Comparison of ENCODE assay signal across 23 cellular contexts in genomic region chr17:68382582-68383085, GRCh38.
DNase-seq lines count a peak whose midpoint lies in the region; ATAC-seq and TF ChIP-seq lines count a peak whose summit lies in the region.
"Had no signal": no experiment of that assay in that cellular context is flagged by ENCODE, and none has a peak within 500 bp of the region (broad histone marks: within the 10 kb centered on the region; RNA-seq: fewer than 3 reads in every experiment).

No MANE protein-coding gene starts in this region.

- no peak for ATAC-seq in psoas muscle
- ATAC-seq: naive thymus-derived CD8-positive, alpha-beta T cell; T-cell had no signal

- peaks cover 81% of the 10 kb centered on the region for H3K4me1 Mint-ChIP-seq in HFFc6 (ENCODE audit: low read depth)

- intact Hi-C loops in dorsolateral prefrontal cortex (cut with DNase I) (no loop called here), ovary (cut with DNase I) (no loop called here), psoas muscle (cut with DNase I) (no loop called here)

- H3K4me3 ChIP-seq in ACC112 (ENCODE audit: low read depth, low read length) (no peak overlapping the region), dorsolateral prefrontal cortex (no peak overlapping the region), neutrophil (ENCODE audit: low read depth in 1 of 2, low read length in 1 of 2) (no peak overlapping the region), BE2C (ENCODE audit: low read depth, low read length) (no peak overlapping the region), ovary (no peak overlapping the region), psoas muscle (no peak overlapping the region)
- H3K4me3 ChIP-seq: esophagus muscularis mucosa, stomach had no signal

- no peaks in the 10 kb centered on the region for H3K9me3 ChIP-seq in neutrophil
- H3K9me3 ChIP-seq in BE2C = no peaks in the 10 kb centered on the region; the same call in 1 of the 2 replicates
- no peaks in the 10 kb centered on the region for H3K9me3 ChIP-seq in ovary
- H3K9me3 ChIP-seq in psoas muscle = no peaks in the 10 kb centered on the region
- H3K9me3 ChIP-seq: esophagus muscularis mucosa, stomach had no signal

- no peak overlapping the region for H3K4me3 Mint-ChIP-seq in HFFc6
- H3K4me3 Mint-ChIP-seq: memory B cell had no signal

- 92 to 97% (median 93%) methylated on average over 3 of the region's 3 CpGs for WGBS in ovary, 3 donors
- 92 to 97% (median 92%) methylated on average over 3 of the region's 3 CpGs for WGBS in psoas muscle, 3 donors

- H3K79me2 ChIP-seq in ACC112 (ENCODE audit: control insufficient read depth, insufficient read depth, low read length, unreplicated experiment) = no peaks in the 10 kb centered on the region

- no peak for TF ChIP-seq EP300 in ovary (IDR thresholded peaks at IDR 0.05)

- H3K27me3 ChIP-seq in ACC112 (ENCODE audit: insufficient read depth, low read length) (no peaks in the 10 kb centered on the region), dorsolateral prefrontal cortex (no peaks in the 10 kb centered on the region), neutrophil (no peaks in the 10 kb centered on the region), BE2C (no peaks in the 10 kb centered on the region), ovary (no peaks in the 10 kb centered on the region), psoas muscle (ENCODE audit: insufficient read depth in 3 of 3, low read length in 2 of 3) (no peaks in the 10 kb centered on the region)
- H3K27me3 ChIP-seq: esophagus muscularis mucosa, stomach had no signal

- peak overlapping the region; percentile 88 for H3K27ac Mint-ChIP-seq in HFFc6
- H3K27ac Mint-ChIP-seq: activated CD4-positive, alpha-beta T cell treated with anti-CD3 and anti-CD28 coated beads, Interleukin-2, amount 10 ng/mL, durations not matched to agents 24 days and 14 days; memory B cell had no signal

- TF ChIP-seq CTCF in HFFc6 (IDR thresholded peaks at IDR 0.05) (no peak), dorsolateral prefrontal cortex (IDR thresholded peaks at IDR 0.05 in 54 of 56, conservative IDR thresholded peaks at IDR 0.05 in 2 of 56; ENCODE audit: low read depth in 1 of 56, partially characterized antibody in 56 of 56) (no peak), neutrophil (IDR thresholded peaks at IDR 0.05) (no peak), BE2C (IDR thresholded peaks at IDR 0.05; ENCODE audit: low read depth, low read length) (no peak), ovary (IDR thresholded peaks at IDR 0.05) (no peak), psoas muscle (IDR thresholded peaks at IDR 0.05) (no peak)

- peak overlapping the region; percentile 95 for H3K27ac ChIP-seq in ACC112 (ENCODE audit: low read depth, low read length)
- peak overlapping the region in 34 of 59 donors; percentile 5 to 94 (median 42) for H3K27ac ChIP-seq in dorsolateral prefrontal cortex
- H3K27ac ChIP-seq in neutrophil = peak overlapping the region; percentile 82
- H3K27ac ChIP-seq in ovary = no peak overlapping the region
- H3K27ac ChIP-seq in psoas muscle = no peak overlapping the region

- no peaks in the 10 kb centered on the region for H3K36me3 Mint-ChIP-seq in HFFc6 (ENCODE audit: low read depth)

- no peaks in the 10 kb centered on the region for H3K36me3 ChIP-seq in ACC112 (ENCODE audit: insufficient read depth, low read length)
- peaks cover 7% of the 10 kb centered on the region for H3K36me3 ChIP-seq in neutrophil
- H3K36me3 ChIP-seq in BE2C = no peaks in the 10 kb centered on the region
- H3K36me3 ChIP-seq in ovary = no peaks in the 10 kb centered on the region
- H3K36me3 ChIP-seq in psoas muscle (ENCODE audit: insufficient read depth in 1 of 2, low read depth in 1 of 2) = no peaks in the 10 kb centered on the region
- H3K36me3 ChIP-seq: esophagus muscularis mucosa, stomach had no signal

- DNase-seq in HFFc6 (no peak), dorsolateral prefrontal cortex (no peak), BE2C (no peak), ovary (no peak), NCI-H1694 treated with DMSO at 0.1 percent for 48 hours (lab: John Stamatoyannopoulos, UW) (no peak), psoas muscle (no peak)
- DNase-seq: activated CD4-positive, alpha-beta T cell treated with anti-CD3 and anti-CD28 coated beads, Interleukin-2, amount 10 ng/mL, durations not matched to agents 24 days and 14 days; activated effector memory CD4-positive, alpha-beta T cell treated with Interleukin-2 at 50 U/mL for 16 hours; CD8-positive, alpha-beta memory T cell; DMS79; effector CD4-positive, alpha-beta T cell; naive thymus-derived CD8-positive, alpha-beta T cell; NCI-H1092; NCI-H2107; NCI-H524 treated with DMSO at 0.1 percent for 48 hours; stimulated activated CD4-positive, alpha-beta T cell treated with anti-CD3 and anti-CD28 coated beads, Interleukin-4, amount 100 ng/mL, for 24 hours; stomach; T-cell had no signal

- no peak for TF ChIP-seq POLR2A in ovary (IDR thresholded peaks at IDR 0.05)

- H2AFZ ChIP-seq in ACC112 (ENCODE audit: low read length, unreplicated experiment) = no peak overlapping the region

- H3K4me1 ChIP-seq in ACC112 (ENCODE audit: control insufficient read depth, insufficient read depth, low read length, unreplicated experiment) = peaks cover 64% of the 10 kb centered on the region
- peaks cover 52 to 54% of the 10 kb centered on the region in 2 experiments for H3K4me1 ChIP-seq in neutrophil (ENCODE audit: control insufficient read depth in 1 of 2, insufficient read depth in 1 of 2, low read depth in 1 of 2, low read length in 1 of 2)
- H3K4me1 ChIP-seq in BE2C = no peaks in the 10 kb centered on the region; the same call in none of the 2 replicates
- peaks cover 23% of the 10 kb centered on the region for H3K4me1 ChIP-seq in ovary (ENCODE audit: insufficient read depth)
- peaks cover 45% of the 10 kb centered on the region for H3K4me1 ChIP-seq in psoas muscle

- no peaks in the 10 kb centered on the region for H3K9me3 Mint-ChIP-seq in HFFc6
- H3K9me3 Mint-ChIP-seq: activated CD4-positive, alpha-beta T cell treated with anti-CD3 and anti-CD28 coated beads, Interleukin-2, amount 10 ng/mL, durations not matched to agents 24 days and 14 days; CD8-positive, alpha-beta memory T cell; central memory CD8-positive, alpha-beta T cell; memory B cell; naive thymus-derived CD8-positive, alpha-beta T cell; T-cell had no signal

- peaks cover 7% of the 10 kb centered on the region for H3K27me3 Mint-ChIP-seq in HFFc6 (ENCODE audit: insufficient read depth)
- H3K27me3 Mint-ChIP-seq: activated CD4-positive, alpha-beta T cell treated with anti-CD3 and anti-CD28 coated beads, Interleukin-2, amount 10 ng/mL, durations not matched to agents 24 days and 14 days; CD8-positive, alpha-beta memory T cell; central memory CD8-positive, alpha-beta T cell; naive thymus-derived CD8-positive, alpha-beta T cell; T-cell had no signal

Comparison
In these comparisons a context has a peak if more than half of its experiments do, and no peak if none do; other contexts are left out.
1. H3K27ac ChIP-seq: peak in ACC112 (single experiment), dorsolateral prefrontal cortex (34 of 59) and neutrophil (single experiment); none in ovary (0 of 2) and psoas muscle (single experiment).